In the genomic region with DNA sequence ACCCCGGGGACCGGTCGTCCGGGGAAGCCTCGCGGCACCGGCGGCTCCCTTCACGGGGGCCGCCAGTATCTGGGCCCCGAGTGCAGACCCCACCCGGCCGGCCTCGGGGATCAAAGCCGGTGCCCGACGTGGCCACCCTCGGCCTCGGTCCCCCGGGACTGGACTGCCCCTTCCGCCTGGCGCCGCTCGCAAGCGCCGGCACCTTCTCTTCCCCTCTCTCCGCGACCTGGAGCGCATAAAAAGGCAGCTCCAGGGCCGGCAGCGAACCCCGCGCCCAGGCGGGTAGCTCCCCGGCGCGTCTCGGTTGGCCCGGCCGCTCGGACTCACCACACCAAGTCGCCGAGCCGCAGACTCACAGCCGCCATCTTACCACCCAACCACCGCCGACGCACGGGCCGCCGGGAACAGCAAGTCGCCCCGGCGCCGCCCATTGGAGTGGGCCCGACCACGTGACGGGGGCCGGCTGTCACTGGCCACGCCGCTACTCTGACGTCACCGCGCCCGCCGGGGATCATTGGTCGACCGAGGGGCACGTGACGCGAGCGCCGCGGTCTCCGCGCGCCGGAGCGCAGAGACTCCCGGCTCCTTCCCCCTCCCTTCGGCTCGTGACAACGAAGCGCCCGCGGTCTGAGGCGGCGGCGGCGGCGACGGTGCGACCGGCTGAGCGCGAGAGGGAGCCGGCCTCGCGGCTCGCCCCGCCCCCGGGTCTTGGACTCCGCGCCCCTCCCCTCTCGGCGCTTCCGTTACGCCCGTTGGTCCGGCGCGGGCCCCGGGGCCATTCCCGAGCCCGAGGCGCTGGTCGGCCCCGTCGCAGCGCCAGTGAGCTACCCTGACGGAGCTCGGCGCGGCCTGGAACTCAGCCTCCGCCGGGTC, we compare ENCODE assay signal across 8 cellular contexts. TPM values are rescaled to one million over a fixed set of nuclear protein-coding genes. Genes with fewer than 3 reads are reported as not detected.
DNase-seq lines count a peak whose midpoint lies in the region; ATAC-seq and TF ChIP-seq lines count a peak whose summit lies in the region.

GLYR1 (minus strand) TSS at position 388 of the 873 bp plus-strand sequence; CDS start at position 365, 23 bp downstream.
UBN1 (plus strand) TSS at position 581 of the 873 bp plus-strand sequence. CDS start 5,437 bp downstream, outside the sequence.

- peak within 1 kb of the TSS; percentile 99 for H3K4me3 Mint-ChIP-seq in dendritic cell treated with granulocyte-macrophage colony-stimulating factor and Interleukin-4, amounts not matched to agents 40 ng/mL and 50 ng/mL, for 4 days

- H3K27me3 ChIP-seq in BLaER1 treated with 17β-estradiol and CSF1 and Interleukin-3, amounts not matched to agents 10 nM and 100 nM: no peaks in the 10 kb centered on the region
- H3K27me3 ChIP-seq in left lung: no peaks in the 10 kb centered on the region

- H3K9ac ChIP-seq in BLaER1 treated with 17β-estradiol and CSF1 and Interleukin-3, amounts not matched to agents 10 nM and 100 nM: peak within 1 kb of the TSS; percentile 93 to 99 (median 97)

- H3K4me1 Mint-ChIP-seq in dendritic cell treated with granulocyte-macrophage colony-stimulating factor and Interleukin-4, amounts not matched to agents 40 ng/mL and 50 ng/mL, for 4 days (ENCODE audit: low read depth): peaks cover 45% of the 10 kb centered on the region

- H3K9me3 ChIP-seq in BLaER1 treated with 17β-estradiol and CSF1 and Interleukin-3, amounts not matched to agents 10 nM and 100 nM (replicated peaks in 1 of 11): no peaks in the 10 kb centered on the region
- no peaks in the 10 kb centered on the region for H3K9me3 ChIP-seq in left lung

- intact Hi-C loops in dendritic cell treated with granulocyte-macrophage colony-stimulating factor and Interleukin-4, amounts not matched to agents 40 ng/mL and 50 ng/mL, for 4 days (cut with micrococcal nuclease): loop anchor here (1.0 to 10.0 kb wide), 4 partner anchors 45 to 228 kb away; partner anchors contain the start of genes ALG1, ROGDI and ZNF500
- intact Hi-C loops in left lung (cut with DNase I): no loop called here

- H3K4me1 ChIP-seq in BLaER1 treated with 17β-estradiol and CSF1 and Interleukin-3, amounts not matched to agents 10 nM and 100 nM: peaks cover 33 to 56% (median 44%) of the 10 kb centered on the region in 10 experiments
- H3K4me1 ChIP-seq in left lung: peaks cover 28 to 64% of the 10 kb centered on the region in 2 donors

- DNase-seq in NCI-H748 (lab: John Stamatoyannopoulos, UW; ENCODE audit: unreplicated experiment) (peak; percentile 95), left lung (peak; percentile 99)
- peak; percentile 99 to 100 for DNase-seq in activated CD4-positive, alpha-beta T cell treated with anti-CD3 and anti-CD28 coated beads, Interleukin-2, amount 50 U/mL, for 24 hours (ENCODE audit: low read depth in 1 of 2, low spot score in 1 of 2)
- peak; percentile 100 for DNase-seq in stimulated activated CD4-positive, alpha-beta T cell treated with anti-CD3 and anti-CD28 coated beads, Interleukin-2, amount 100 ng/mL, for 48 hours

- H3K4me3 ChIP-seq in BLaER1 treated with 17β-estradiol and CSF1 and Interleukin-3, amounts not matched to agents 10 nM and 100 nM: peak within 1 kb of the TSS; percentile 88 to 100 (median 96)
- peak within 1 kb of the TSS; percentile 88 to 99 for H3K4me3 ChIP-seq in left lung

- peak; percentile 83 for ATAC-seq in GM19351 (IDR thresholded peaks at IDR 0.05; ENCODE audit: unreplicated experiment)
- ATAC-seq in HG03521 (IDR thresholded peaks at IDR 0.05; ENCODE audit: unreplicated experiment): peak; percentile 84
- ATAC-seq in left lung: peak; percentile 95

- peak within 1 kb of the TSS; percentile 95 for H3K27ac Mint-ChIP-seq in dendritic cell treated with granulocyte-macrophage colony-stimulating factor and Interleukin-4, amounts not matched to agents 40 ng/mL and 50 ng/mL, for 4 days

- peak within 1 kb of the TSS; percentile 93 to 99 (median 96) for H3K27ac ChIP-seq in BLaER1 treated with 17β-estradiol and CSF1 and Interleukin-3, amounts not matched to agents 10 nM and 100 nM
- peak within 1 kb of the TSS; percentile 95 to 100 for H3K27ac ChIP-seq in left lung

- no peak for TF ChIP-seq CTCF in left lung (IDR thresholded peaks at IDR 0.05)

- H4K20me1 ChIP-seq in BLaER1 treated with 17β-estradiol and CSF1 and Interleukin-3, amounts not matched to agents 10 nM and 100 nM: peaks cover 70 to 92% (median 87%) of the 10 kb centered on the region in 11 experiments; a peak in 21 of 22 replicates

- no peaks in the 10 kb centered on the region for H3K9me3 Mint-ChIP-seq in dendritic cell treated with granulocyte-macrophage colony-stimulating factor and Interleukin-4, amounts not matched to agents 40 ng/mL and 50 ng/mL, for 4 days

- H3K36me3 Mint-ChIP-seq in dendritic cell treated with granulocyte-macrophage colony-stimulating factor and Interleukin-4, amounts not matched to agents 40 ng/mL and 50 ng/mL, for 4 days (ENCODE audit: low read depth): peaks cover 60% of the 10 kb centered on the region

- H3K27me3 Mint-ChIP-seq in dendritic cell treated with granulocyte-macrophage colony-stimulating factor and Interleukin-4, amounts not matched to agents 40 ng/mL and 50 ng/mL, for 4 days: no peaks in the 10 kb centered on the region

- H3K4me2 ChIP-seq in BLaER1 treated with 17β-estradiol and CSF1 and Interleukin-3, amounts not matched to agents 10 nM and 100 nM: peak within 1 kb of the TSS; percentile 90 to 97 (median 94)

- H3K36me3 ChIP-seq in BLaER1 treated with 17β-estradiol and CSF1 and Interleukin-3, amounts not matched to agents 10 nM and 100 nM: peaks cover 28 to 61% (median 37%) of the 10 kb centered on the region in 11 experiments
- H3K36me3 ChIP-seq in left lung: peaks cover 0 to 34% of the 10 kb centered on the region in 2 donors

RNA-seq across cellular contexts. Expression of gene GLYR1, which starts in this region (rescaled TPM):
- 10 to 100 TPM; 88.9 to 95.5 TPM for total RNA-seq in left lung

RNA-seq across cellular contexts. Expression of gene UBN1, which starts in this region (rescaled TPM):
- total RNA-seq in left lung: 10 to 100 TPM; 31.3 to 38.6 TPM

Comparison
In these comparisons a context has a peak if more than half of its experiments do, and no peak if none do; other contexts are left out.
1. Peak in every context shown above with its lines: DNase-seq, ATAC-seq, H3K4me3 ChIP-seq and H3K27ac ChIP-seq.